8 cellular contexts compared by ENCODE assay signal in the genomic region with DNA sequence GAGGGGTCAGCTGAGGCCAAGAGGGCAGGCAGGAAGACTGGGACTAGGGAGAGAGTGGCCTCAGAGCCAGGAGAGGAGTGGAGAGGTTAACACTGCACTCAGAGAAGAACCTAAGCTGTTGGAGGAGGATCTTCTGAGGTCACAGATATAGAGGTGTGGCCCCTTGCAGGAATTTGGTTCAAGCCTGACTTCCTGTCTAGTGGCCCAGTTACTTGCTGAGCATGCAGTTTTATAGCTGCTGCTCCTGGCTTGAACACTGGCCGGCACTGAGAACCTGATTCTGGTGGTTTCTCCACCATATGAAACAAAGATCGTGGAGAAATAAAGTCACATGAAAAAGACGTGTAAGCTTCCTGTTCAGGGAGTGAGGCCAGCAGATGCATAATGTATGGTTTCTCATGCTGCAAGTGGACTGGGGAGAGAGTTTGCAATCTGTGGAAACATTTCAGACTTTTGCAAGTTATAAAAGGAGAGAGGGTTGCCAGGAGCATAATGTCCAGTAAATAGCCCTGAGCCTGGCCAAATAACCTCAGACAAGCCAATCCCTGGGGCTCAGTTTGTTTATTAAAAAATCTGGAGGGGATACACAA.
DNase-seq lines count a peak whose midpoint lies in the region; ATAC-seq and TF ChIP-seq lines count a peak whose summit lies in the region.

No MANE protein-coding gene starts in this region.

- POLR2A ChIA-PET in naive thymus-derived CD4-positive, alpha-beta T cell (lab: Charles Lee): no interaction called here

- no peak overlapping the region for H4K8ac ChIP-seq in neuronal stem cell (ENCODE audit: low read depth, low read length)

- H3K36me3 ChIP-seq in breast epithelium: no peaks in the 10 kb centered on the region
- no peaks in the 10 kb centered on the region for H3K36me3 ChIP-seq in naive thymus-derived CD4-positive, alpha-beta T cell (ENCODE audit: control insufficient read depth in 2 of 3, insufficient read depth in 3 of 3, low read length in 3 of 3)
- H3K36me3 ChIP-seq in neuronal stem cell (replicated peaks in 1 of 2; ENCODE audit: control insufficient read depth in 2 of 2, insufficient read depth in 2 of 2, low read length in 2 of 2): no peaks in the 10 kb centered on the region

- no peaks in the 10 kb centered on the region for H3K27me3 Mint-ChIP-seq in naive thymus-derived CD4-positive, alpha-beta T cell

- H2AK5ac ChIP-seq in neuronal stem cell (ENCODE audit: low read depth, low read length): no peak overlapping the region

- H3K27ac ChIP-seq in breast epithelium: peak overlapping the region; percentile 25 to 68
- no peak overlapping the region for H3K27ac ChIP-seq in naive thymus-derived CD4-positive, alpha-beta T cell (ENCODE audit: low read depth, low read length)
- no peak overlapping the region for H3K27ac ChIP-seq in neuronal stem cell (replicated peaks; ENCODE audit: low read length)

- no peak overlapping the region for H3K4ac ChIP-seq in neuronal stem cell (ENCODE audit: low read length)

- no peak overlapping the region for H2AFZ ChIP-seq in neuronal stem cell (ENCODE audit: low read length)

- peaks cover 0 to 32% (median 6%) of the 10 kb centered on the region in 5 donors for H3K36me3 Mint-ChIP-seq in naive thymus-derived CD4-positive, alpha-beta T cell

- H3K4me3 ChIP-seq in breast epithelium: no peak overlapping the region
- no peak overlapping the region for H3K4me3 ChIP-seq in naive thymus-derived CD4-positive, alpha-beta T cell (ENCODE audit: low read length)
- no peak overlapping the region for H3K4me3 ChIP-seq in neuronal stem cell (ENCODE audit: low read length in 2 of 2)

- CTCF ChIA-PET in naive thymus-derived CD4-positive, alpha-beta T cell (lab: Charles Lee): no interaction called here

- WGBS in neuronal stem cell (ENCODE audit: extremely low coverage in 2 of 2, insufficient read length in 2 of 2, insufficient replicate concordance in 1 of 2), 2 donors: no CpG with 5 or more reads among the region's 3 CpGs

- H3K4me1 Mint-ChIP-seq in naive thymus-derived CD4-positive, alpha-beta T cell: peaks cover 19 to 65% (median 22%) of the 10 kb centered on the region in 7 donors

- no peak overlapping the region for H2BK15ac ChIP-seq in neuronal stem cell (ENCODE audit: low read length)

- H3K79me1 ChIP-seq in neuronal stem cell (ENCODE audit: low read depth, low read length): no peaks in the 10 kb centered on the region

- no peak overlapping the region for H3K14ac ChIP-seq in neuronal stem cell (ENCODE audit: low read length)

- intact Hi-C loops in breast epithelium (cut with DNase I; ENCODE audit: low total_unique reads): no loop called here
- intact Hi-C loops in naive thymus-derived CD4-positive, alpha-beta T cell (cut with micrococcal nuclease): no loop called here

- H3K18ac ChIP-seq in neuronal stem cell (ENCODE audit: low read length): no peak overlapping the region

- H4K91ac ChIP-seq in neuronal stem cell (ENCODE audit: low read depth, low read length, poor library complexity): no peak overlapping the region

- H3K4me2 ChIP-seq in neuronal stem cell (ENCODE audit: insufficient read depth, low read length, poor library complexity, severe bottlenecking): no peak overlapping the region

- H2BK120ac ChIP-seq in neuronal stem cell (ENCODE audit: low read depth, low read length): no peak overlapping the region

- peak overlapping the region in 3 of 9 donors; percentile 5 to 87 (median 8) for H3K27ac Mint-ChIP-seq in naive thymus-derived CD4-positive, alpha-beta T cell

- peak; percentile 75 for ATAC-seq in GM18909 (IDR thresholded peaks at IDR 0.05; ENCODE audit: poor library complexity, unreplicated experiment)
- ATAC-seq in HG03442 (IDR thresholded peaks at IDR 0.05; ENCODE audit: unreplicated experiment): peak; percentile 80
- ATAC-seq in naive thymus-derived CD4-positive, alpha-beta T cell: peak; percentile 75

- peak overlapping the region in 3 of 10 donors; percentile 12 to 74 (median 22) for H3K4me3 Mint-ChIP-seq in naive thymus-derived CD4-positive, alpha-beta T cell

- no peak for TF ChIP-seq POLR2A in breast epithelium (IDR thresholded peaks at IDR 0.05)

- no peak overlapping the region for H3K23ac ChIP-seq in neuronal stem cell (ENCODE audit: low read depth, low read length, poor library complexity)

- H3K27me3 ChIP-seq in breast epithelium (no peaks in the 10 kb centered on the region), neuronal stem cell (ENCODE audit: control insufficient read depth in 3 of 3, insufficient read depth in 3 of 3, low read depth in 1 of 3, low read length in 3 of 3) (no peaks in the 10 kb centered on the region)
- H3K27me3 ChIP-seq in naive thymus-derived CD4-positive, alpha-beta T cell (ENCODE audit: control insufficient read depth in 2 of 2, insufficient read depth in 2 of 2, low read length in 2 of 2): no peaks in the 10 kb centered on the region

- no peak for TF ChIP-seq CTCF in breast epithelium (IDR thresholded peaks at IDR 0.05)

- no peak overlapping the region for H3K9ac ChIP-seq in neuronal stem cell (ENCODE audit: low read depth, low read length, poor library complexity)

- H3K9me3 ChIP-seq in breast epithelium: no peaks in the 10 kb centered on the region
- H3K9me3 ChIP-seq in naive thymus-derived CD4-positive, alpha-beta T cell (ENCODE audit: control insufficient read depth in 2 of 3, low read length in 3 of 3): no peaks in the 10 kb centered on the region
- no peaks in the 10 kb centered on the region for H3K9me3 ChIP-seq in neuronal stem cell (replicated peaks in 1 of 2; ENCODE audit: control insufficient read depth in 2 of 2, insufficient read depth in 1 of 2, low read depth in 1 of 2, low read length in 2 of 2)

- H3K4me1 ChIP-seq in breast epithelium (peaks cover 0 to 7% of the 10 kb centered on the region in 2 donors), neuronal stem cell (ENCODE audit: control insufficient read depth in 2 of 2, insufficient read depth in 1 of 2, low read depth in 1 of 2, low read length in 2 of 2) (peaks cover 6% of the 10 kb centered on the region in 2 donors)
- peaks cover 7 to 21% of the 10 kb centered on the region in 2 donors for H3K4me1 ChIP-seq in naive thymus-derived CD4-positive, alpha-beta T cell (ENCODE audit: control insufficient read depth in 2 of 2, insufficient read depth in 2 of 2, low read length in 2 of 2)

- H3K9me3 Mint-ChIP-seq in naive thymus-derived CD4-positive, alpha-beta T cell: peaks cover 0 to 1% (median 0%) of the 10 kb centered on the region in 11 donors

- H2BK12ac ChIP-seq in neuronal stem cell (ENCODE audit: low read length): no peak overlapping the region

- no peak overlapping the region for H2BK5ac ChIP-seq in neuronal stem cell (ENCODE audit: low read length)

- DNase-seq in AG08396 (ENCODE audit: low spot score) (peak; percentile 18), breast epithelium (ENCODE audit: low spot score in 2 of 2) (no peak), NCI-H774 (lab: John Stamatoyannopoulos, UW) (no peak), neuronal stem cell (ENCODE audit: low spot score) (no peak)
- DNase-seq in naive thymus-derived CD4-positive, alpha-beta T cell: no peak
- no peak for DNase-seq in stimulated activated naive CD4-positive, alpha-beta T cell (lab: John Stamatoyannopoulos, UW)

Comparison
In these comparisons a context has a peak if more than half of its experiments do, and no peak if none do; other contexts are left out.
1. H3K27ac ChIP-seq: peak in breast epithelium (2 of 2); none in naive thymus-derived CD4-positive, alpha-beta T cell (single experiment) and neuronal stem cell (single experiment).
2. Peak in every context shown above with its lines, with median percentiles within 50 percentile points of each other: ATAC-seq.